ENCODE assay signal across 9 cellular contexts in genomic region chr3:30042274-30042859, GRCh38.
DNase-seq lines count a peak whose midpoint lies in the region; ATAC-seq and TF ChIP-seq lines count a peak whose summit lies in the region.
"Had no signal": no experiment of that assay in that cellular context is flagged by ENCODE, and none has a peak within 500 bp of the region (broad histone marks: within the 10 kb centered on the region; RNA-seq: fewer than 3 reads in every experiment).

No MANE protein-coding gene starts in this region.

- ATAC-seq in GM23338 (peak; percentile 74), HG03439 (IDR thresholded peaks at IDR 0.05; ENCODE audit: unreplicated experiment) (no peak)

- no peak overlapping the region for H3K4me2 ChIP-seq in GM23338

- H3F3A ChIP-seq in GM23338 (replicated peaks; ENCODE audit: low read depth): no peaks in the 10 kb centered on the region

- no peaks in the 10 kb centered on the region for H3K36me3 ChIP-seq in GM23338 (ENCODE audit: insufficient read depth)

- H3K4me3 ChIP-seq in GM23338: no peak overlapping the region

- H3K4me1 ChIP-seq in GM23338 (ENCODE audit: insufficient read depth): peaks cover 21% of the 10 kb centered on the region

- peaks cover 4% of the 10 kb centered on the region; the same call in 1 of the 2 replicates for H3K9me2 ChIP-seq in GM23338 (ENCODE audit: insufficient read depth)

- no peaks in the 10 kb centered on the region for H3K9me3 Mint-ChIP-seq in GM23338
- H3K9me3 Mint-ChIP-seq: activated B cell treated with CpG ODN at 0.5 μM for 24 hours had no signal

- no peak overlapping the region for H3K27ac Mint-ChIP-seq in GM23338
- H3K27ac Mint-ChIP-seq: activated B cell treated with CpG ODN at 0.5 μM for 24 hours had no signal

- no peaks in the 10 kb centered on the region for H3K27me3 Mint-ChIP-seq in GM23338 (ENCODE audit: insufficient read depth, low read depth, poor library complexity)

- no peaks in the 10 kb centered on the region for H3K36me3 Mint-ChIP-seq in GM23338 (ENCODE audit: low read depth)

- no peak overlapping the region for H3K27ac ChIP-seq in GM23338 (ENCODE audit: low read depth)
- no peak overlapping the region for H3K27ac ChIP-seq in VCaP

- H3K79me2 ChIP-seq in GM23338 (replicated peaks; ENCODE audit: insufficient read depth): no peaks in the 10 kb centered on the region

- no peaks in the 10 kb centered on the region for H3K27me3 ChIP-seq in GM23338 (ENCODE audit: insufficient read depth)

- TF ChIP-seq CTCF in GM23338 (conservative IDR thresholded peaks at IDR 0.05; ENCODE audit: low read depth in 2 of 2) (peak; percentile 87 to 93), VCaP (conservative IDR thresholded peaks at IDR 0.05) (peak; percentile 92)

- H4K20me1 ChIP-seq in GM23338 (replicated peaks; ENCODE audit: insufficient read depth): no peaks in the 10 kb centered on the region

- no peak overlapping the region for H2AFZ ChIP-seq in GM23338

- H3K4me1 Mint-ChIP-seq in GM23338: peaks cover 19% of the 10 kb centered on the region
- H3K4me1 Mint-ChIP-seq: activated B cell treated with CpG ODN at 0.5 μM for 24 hours had no signal

- DNase-seq in COR-L47 (lab: John Stamatoyannopoulos, UW) (peak; percentile 20), GM23338 (ENCODE audit: low spot score) (peak; percentile 84), NCI-H2081 treated with DMSO at 0.1 percent for 48 hours (lab: John Stamatoyannopoulos, UW) (peak; percentile 5), cerebellar cortex (ENCODE audit: low spot score) (peak; percentile 36), left kidney (ENCODE audit: low read depth, low spot score) (peak; percentile 87)
- peak in 2 of 3 donors; percentile 15 to 23 for DNase-seq in stimulated activated CD4-positive, alpha-beta T cell treated with anti-CD3 and anti-CD28 coated beads, TNF-alpha, amount 100 ng/mL, for 1 hour (ENCODE audit: low read depth in 3 of 3, low spot score in 1 of 3)
- DNase-seq: activated B cell treated with CpG ODN at 0.5 μM for 24 hours had no signal

- H3K4me3 Mint-ChIP-seq in GM23338: no peak overlapping the region
- H3K4me3 Mint-ChIP-seq: activated B cell treated with CpG ODN at 0.5 μM for 24 hours had no signal

TF ChIP-seq in GM23338, 12 proteins besides CTCF, POLR2A, EP300 and RAD21:
- no peak for TF ChIP-seq EZH2phosphoT487 (IDR thresholded peaks at IDR 0.05; ENCODE audit: unreplicated experiment)
- no peak for TF ChIP-seq ZNF331 (CRISPR knock-in tag; IDR thresholded peaks at IDR 0.05; ENCODE audit: low read depth)

Comparison
In these comparisons a context has a peak if more than half of its experiments do, and no peak if none do; other contexts are left out.
1. DNase-seq: peak in every context shown above with its lines; median percentile 87 in left kidney; 84 in GM23338; 36 in cerebellar cortex; 20 in COR-L47; 19 in stimulated activated CD4-positive, alpha-beta T cell treated with anti-CD3 and anti-CD28 coated beads, TNF-alpha, amount 100 ng/mL, for 1 hour; 5 in NCI-H2081 treated with DMSO at 0.1 percent for 48 hours.